1 cellular context compared by ENCODE assay signal in genomic region chr6:142944126-142945066, GRCh38.
TF ChIP-seq lines count a peak whose summit lies in the region.

No MANE protein-coding gene starts in this region.

TF ChIP-seq in HepG2, 621 proteins besides CTCF, POLR2A, EP300 and RAD21 (continued from another document and continues in another):
- TF ChIP-seq RNF219 (CRISPR knock-in tag; IDR thresholded peaks at IDR 0.05) (peak; percentile 65; the same call in 1 of the 2 replicates), ZNF891 (CRISPR knock-in tag; IDR thresholded peaks at IDR 0.05) (0 out of 2 replicates have a peak, but pooled peaks have one; percentile 35), ZNF280D (CRISPR knock-in tag; IDR thresholded peaks at IDR 0.05) (0 out of 2 replicates have a peak, but pooled peaks have one; percentile 10), ZFYVE20 (CRISPR knock-in tag; IDR thresholded peaks at IDR 0.05; ENCODE audit: borderline replicate concordance, low read depth) (no peak), SOX13 (IDR thresholded peaks at IDR 0.05) (no peak), SOX13 (CRISPR knock-in tag; conservative IDR thresholded peaks at IDR 0.05 in 1 of 2, IDR thresholded peaks at IDR 0.05 in 1 of 2) (peak; percentile 42 to 97; a peak in 2 of 4 replicates), NCOA2 (CRISPR knock-in tag; IDR thresholded peaks at IDR 0.05) (no peak; the same call in none of the 2 replicates), GABPA (IDR thresholded peaks at IDR 0.05; ENCODE audit: low read depth, low read length) (0 out of 2 replicates have a peak, but pooled peaks have one; percentile 25), GABPA (CRISPR knock-in tag; IDR thresholded peaks at IDR 0.05; ENCODE audit: low read depth) (peak; percentile 65; the same call in 1 of the 2 replicates), LCORL (IDR thresholded peaks at IDR 0.05) (no peak; the same call in 1 of the 2 replicates), LCORL (CRISPR knock-in tag; IDR thresholded peaks at IDR 0.05) (peak; percentile 64), NFYB (CRISPR knock-in tag; IDR thresholded peaks at IDR 0.05) (no peak), ARNT2 (CRISPR knock-in tag; IDR thresholded peaks at IDR 0.05; ENCODE audit: low read depth) (no peak; the same call in 1 of the 2 replicates), MYPOP (CRISPR knock-in tag; IDR thresholded peaks at IDR 0.05) (peak; percentile 61; the same call in 1 of the 2 replicates), NFE2 (CRISPR knock-in tag; IDR thresholded peaks at IDR 0.05) (no peak), ZNF263 (CRISPR knock-in tag; IDR thresholded peaks at IDR 0.05) (no peak), FOXP4 (CRISPR knock-in tag; IDR thresholded peaks at IDR 0.05) (peak; percentile 32), ZNF598 (CRISPR knock-in tag; IDR thresholded peaks at IDR 0.05; ENCODE audit: borderline replicate concordance) (peak; percentile 16; the same call in 1 of the 2 replicates), CBFB (CRISPR knock-in tag; IDR thresholded peaks at IDR 0.05) (no peak), ZNF577 (CRISPR knock-in tag; IDR thresholded peaks at IDR 0.05; ENCODE audit: borderline replicate concordance, low read depth) (no peak), CAMTA2 (CRISPR knock-in tag; IDR thresholded peaks at IDR 0.05; ENCODE audit: borderline replicate concordance) (peak; percentile 85; the same call in 1 of the 2 replicates), KDM5B (CRISPR knock-in tag; IDR thresholded peaks at IDR 0.05; ENCODE audit: borderline replicate concordance) (peak; percentile 79), GFI1 (CRISPR knock-in tag; IDR thresholded peaks at IDR 0.05; ENCODE audit: borderline replicate concordance) (0 out of 2 replicates have a peak, but pooled peaks have one; percentile 25), FOXA3 (CRISPR knock-in tag; IDR thresholded peaks at IDR 0.05) (peak; percentile 35; the same call in 1 of the 2 replicates), MBNL3 (CRISPR knock-in tag; conservative IDR thresholded peaks at IDR 0.05) (no peak), ELF1 (CRISPR knock-in tag; IDR thresholded peaks at IDR 0.05) (peak; percentile 45; the same call in 1 of the 2 replicates), ZNF513 (CRISPR knock-in tag; conservative IDR thresholded peaks at IDR 0.05) (no peak), NR3C1 (CRISPR knock-in tag; IDR thresholded peaks at IDR 0.05) (no peak), ZSCAN9 (CRISPR knock-in tag; IDR thresholded peaks at IDR 0.05; ENCODE audit: borderline replicate concordance) (no peak), ZNF546 (CRISPR knock-in tag; conservative IDR thresholded peaks at IDR 0.05) (no peak; the same call in 1 of the 2 replicates), ZSCAN30 (CRISPR knock-in tag; IDR thresholded peaks at IDR 0.05) (peak; percentile 66; the same call in 1 of the 2 replicates), IKZF4 (CRISPR knock-in tag; IDR thresholded peaks at IDR 0.05; ENCODE audit: borderline replicate concordance, low read depth, not compliant biosample characterization) (peak; percentile 35), ZNF850 (CRISPR knock-in tag; conservative IDR thresholded peaks at IDR 0.05) (no peak), ZNF816 (CRISPR knock-in tag; IDR thresholded peaks at IDR 0.05; ENCODE audit: borderline replicate concordance) (no peak), ZNF430 (CRISPR knock-in tag; IDR thresholded peaks at IDR 0.05) (peak; percentile 74; the same call in 1 of the 2 replicates), ZNF605 (CRISPR knock-in tag; IDR thresholded peaks at IDR 0.05) (peak; percentile 44; the same call in 1 of the 2 replicates), BATF2 (CRISPR knock-in tag; IDR thresholded peaks at IDR 0.05) (peak; percentile 60), TAF15 (IDR thresholded peaks at IDR 0.05; ENCODE audit: low read depth, low read length, poor library complexity, severe bottlenecking) (peak; percentile 33), SAP130 (CRISPR knock-in tag; IDR thresholded peaks at IDR 0.05; ENCODE audit: low read depth) (peak; percentile 68), ATF1 (CRISPR knock-in tag; IDR thresholded peaks at IDR 0.05) (peak; percentile 75), MED8 (CRISPR knock-in tag; IDR thresholded peaks at IDR 0.05; ENCODE audit: insufficient replicate concordance) (no peak), CREM (IDR thresholded peaks at IDR 0.05) (peak; percentile 84), CREM (CRISPR knock-in tag; IDR thresholded peaks at IDR 0.05) (no peak), ZNF547 (CRISPR knock-in tag; IDR thresholded peaks at IDR 0.05) (no peak), RFXAP (CRISPR knock-in tag; IDR thresholded peaks at IDR 0.05; ENCODE audit: borderline replicate concordance) (no peak), ZNF264 (CRISPR knock-in tag; IDR thresholded peaks at IDR 0.05) (0 out of 2 replicates have a peak, but pooled peaks have one; percentile 41)
- TF ChIP-seq, protein P1, sequence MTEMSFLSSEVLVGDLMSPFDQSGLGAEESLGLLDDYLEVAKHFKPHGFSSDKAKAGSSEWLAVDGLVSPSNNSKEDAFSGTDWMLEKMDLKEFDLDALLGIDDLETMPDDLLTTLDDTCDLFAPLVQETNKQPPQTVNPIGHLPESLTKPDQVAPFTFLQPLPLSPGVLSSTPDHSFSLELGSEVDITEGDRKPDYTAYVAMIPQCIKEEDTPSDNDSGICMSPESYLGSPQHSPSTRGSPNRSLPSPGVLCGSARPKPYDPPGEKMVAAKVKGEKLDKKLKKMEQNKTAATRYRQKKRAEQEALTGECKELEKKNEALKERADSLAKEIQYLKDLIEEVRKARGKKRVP (CRISPR knock-in tag; IDR thresholded peaks at IDR 0.05): peak in 1 of 2 experiments; percentile 36; a peak in 1 of 4 replicates
- TF ChIP-seq, protein P2, sequence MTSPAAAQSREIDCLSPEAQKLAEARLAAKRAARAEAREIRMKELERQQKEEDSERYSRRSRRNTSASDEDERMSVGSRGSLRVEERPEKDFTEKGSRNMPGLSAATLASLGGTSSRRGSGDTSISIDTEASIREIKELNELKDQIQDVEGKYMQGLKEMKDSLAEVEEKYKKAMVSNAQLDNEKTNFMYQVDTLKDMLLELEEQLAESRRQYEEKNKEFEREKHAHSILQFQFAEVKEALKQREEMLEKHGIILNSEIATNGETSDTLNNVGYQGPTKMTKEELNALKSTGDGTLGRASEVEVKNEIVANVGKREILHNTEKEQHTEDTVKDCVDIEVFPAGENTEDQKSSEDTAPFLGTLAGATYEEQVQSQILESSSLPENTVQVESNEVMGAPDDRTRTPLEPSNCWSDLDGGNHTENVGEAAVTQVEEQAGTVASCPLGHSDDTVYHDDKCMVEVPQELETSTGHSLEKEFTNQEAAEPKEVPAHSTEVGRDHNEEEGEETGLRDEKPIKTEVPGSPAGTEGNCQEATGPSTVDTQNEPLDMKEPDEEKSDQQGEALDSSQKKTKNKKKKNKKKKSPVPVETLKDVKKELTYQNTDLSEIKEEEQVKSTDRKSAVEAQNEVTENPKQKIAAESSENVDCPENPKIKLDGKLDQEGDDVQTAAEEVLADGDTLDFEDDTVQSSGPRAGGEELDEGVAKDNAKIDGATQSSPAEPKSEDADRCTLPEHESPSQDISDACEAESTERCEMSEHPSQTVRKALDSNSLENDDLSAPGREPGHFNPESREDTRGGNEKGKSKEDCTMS (CRISPR knock-in tag; conservative IDR thresholded peaks at IDR 0.05): no peak
- TF ChIP-seq, protein P3, sequence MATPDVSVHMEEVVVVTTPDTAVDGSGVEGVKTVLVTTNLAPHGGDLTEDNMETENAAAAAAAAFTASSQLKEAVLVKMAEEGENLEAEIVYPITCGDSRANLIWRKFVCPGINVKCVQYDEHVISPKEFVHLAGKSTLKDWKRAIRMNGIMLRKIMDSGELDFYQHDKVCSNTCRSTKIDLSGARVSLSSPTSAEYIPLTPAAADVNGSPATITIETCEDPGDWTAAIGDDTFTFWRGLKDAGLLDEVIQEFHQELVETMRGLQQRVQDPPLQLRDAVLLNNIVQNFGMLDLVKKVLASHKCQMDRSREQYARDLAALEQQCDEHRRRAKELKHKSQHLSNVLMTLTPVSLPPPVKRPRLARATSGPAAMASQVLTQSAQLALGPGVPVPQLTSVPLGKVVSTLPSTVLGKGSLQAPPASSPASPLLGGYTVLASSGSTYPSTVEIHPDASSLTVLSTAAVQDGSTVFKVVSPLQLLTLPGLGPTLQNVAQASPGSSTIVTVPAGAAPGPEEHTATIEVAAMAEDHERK (CRISPR knock-in tag; IDR thresholded peaks at IDR 0.05; ENCODE audit: low read depth): no peak; the same call in 1 of the 2 replicates
- TF ChIP-seq, protein P4, sequence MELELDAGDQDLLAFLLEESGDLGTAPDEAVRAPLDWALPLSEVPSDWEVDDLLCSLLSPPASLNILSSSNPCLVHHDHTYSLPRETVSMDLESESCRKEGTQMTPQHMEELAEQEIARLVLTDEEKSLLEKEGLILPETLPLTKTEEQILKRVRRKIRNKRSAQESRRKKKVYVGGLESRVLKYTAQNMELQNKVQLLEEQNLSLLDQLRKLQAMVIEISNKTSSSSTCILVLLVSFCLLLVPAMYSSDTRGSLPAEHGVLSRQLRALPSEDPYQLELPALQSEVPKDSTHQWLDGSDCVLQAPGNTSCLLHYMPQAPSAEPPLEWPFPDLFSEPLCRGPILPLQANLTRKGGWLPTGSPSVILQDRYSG (CRISPR knock-in tag; IDR thresholded peaks at IDR 0.05): no peak; the same call in 1 of the 2 replicates
